ENCODE assay signal across 1 cellular context in the genomic region with DNA sequence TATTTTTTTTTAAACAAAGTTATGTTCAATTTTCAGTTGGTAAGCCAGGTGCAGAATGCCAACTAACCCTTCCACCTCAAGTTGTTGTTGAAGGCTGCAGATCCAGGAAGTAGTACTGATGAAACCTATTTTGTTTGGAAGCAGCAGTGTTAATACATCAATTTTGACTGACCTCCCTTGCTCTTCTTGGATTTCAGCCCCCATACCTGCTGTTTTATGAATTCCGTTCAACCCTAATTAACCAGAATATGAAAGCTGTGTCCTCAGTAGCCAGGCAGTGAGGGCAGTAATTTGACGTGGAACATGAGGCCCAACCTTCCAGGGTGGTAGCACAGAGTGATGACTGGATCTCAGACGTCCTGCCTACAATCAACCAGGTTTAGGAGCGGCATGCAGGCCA.
TF ChIP-seq lines count a peak whose summit lies in the region.

No MANE protein-coding gene starts in this region.

TF ChIP-seq in HEK293, 187 proteins besides CTCF, POLR2A, EP300 and RAD21 (continued from another document):
- TF ChIP-seq ZNF558 (tag by site-specific recombination; IDR thresholded peaks at IDR 0.05) = no peak
- no peak for TF ChIP-seq KLF1 (tag by site-specific recombination; IDR thresholded peaks at IDR 0.05)
- TF ChIP-seq, protein P1, sequence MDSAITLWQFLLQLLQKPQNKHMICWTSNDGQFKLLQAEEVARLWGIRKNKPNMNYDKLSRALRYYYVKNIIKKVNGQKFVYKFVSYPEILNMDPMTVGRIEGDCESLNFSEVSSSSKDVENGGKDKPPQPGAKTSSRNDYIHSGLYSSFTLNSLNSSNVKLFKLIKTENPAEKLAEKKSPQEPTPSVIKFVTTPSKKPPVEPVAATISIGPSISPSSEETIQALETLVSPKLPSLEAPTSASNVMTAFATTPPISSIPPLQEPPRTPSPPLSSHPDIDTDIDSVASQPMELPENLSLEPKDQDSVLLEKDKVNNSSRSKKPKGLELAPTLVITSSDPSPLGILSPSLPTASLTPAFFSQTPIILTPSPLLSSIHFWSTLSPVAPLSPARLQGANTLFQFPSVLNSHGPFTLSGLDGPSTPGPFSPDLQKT (IDR thresholded peaks at IDR 0.05; ENCODE audit: borderline replicate concordance, low read depth, low read length) = no peak
- TF ChIP-seq, protein P2, sequence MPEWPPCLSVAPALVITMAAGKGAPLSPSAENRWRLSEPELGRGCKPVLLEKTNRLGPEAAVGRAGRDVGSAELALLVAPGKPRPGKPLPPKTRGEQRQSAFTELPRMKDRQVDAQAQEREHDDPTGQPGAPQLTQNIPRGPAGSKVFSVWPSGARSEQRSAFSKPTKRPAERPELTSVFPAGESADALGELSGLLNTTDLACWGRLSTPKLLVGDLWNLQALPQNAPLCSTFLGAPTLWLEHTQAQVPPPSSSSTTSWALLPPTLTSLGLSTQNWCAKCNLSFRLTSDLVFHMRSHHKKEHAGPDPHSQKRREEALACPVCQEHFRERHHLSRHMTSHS (tag by site-specific recombination; IDR thresholded peaks at IDR 0.05) = 0 out of 2 replicates have a peak, but pooled peaks have one; percentile 14
- TF ChIP-seq GLI2 (tag by site-specific recombination; IDR thresholded peaks at IDR 0.05; ENCODE audit: borderline replicate concordance, low read depth) = no peak
- no peak for TF ChIP-seq ZNF19 (tag by site-specific recombination; IDR thresholded peaks at IDR 0.05; ENCODE audit: low read depth)
- no peak for TF ChIP-seq MEIS1 (CRISPR knock-in tag; IDR thresholded peaks at IDR 0.05; ENCODE audit: borderline replicate concordance)
- TF ChIP-seq ZNF521 (tag by site-specific recombination; IDR thresholded peaks at IDR 0.05) = no peak
- TF ChIP-seq REPIN1 (tag by site-specific recombination; IDR thresholded peaks at IDR 0.05; ENCODE audit: low read depth) = no peak
- TF ChIP-seq, protein P3, sequence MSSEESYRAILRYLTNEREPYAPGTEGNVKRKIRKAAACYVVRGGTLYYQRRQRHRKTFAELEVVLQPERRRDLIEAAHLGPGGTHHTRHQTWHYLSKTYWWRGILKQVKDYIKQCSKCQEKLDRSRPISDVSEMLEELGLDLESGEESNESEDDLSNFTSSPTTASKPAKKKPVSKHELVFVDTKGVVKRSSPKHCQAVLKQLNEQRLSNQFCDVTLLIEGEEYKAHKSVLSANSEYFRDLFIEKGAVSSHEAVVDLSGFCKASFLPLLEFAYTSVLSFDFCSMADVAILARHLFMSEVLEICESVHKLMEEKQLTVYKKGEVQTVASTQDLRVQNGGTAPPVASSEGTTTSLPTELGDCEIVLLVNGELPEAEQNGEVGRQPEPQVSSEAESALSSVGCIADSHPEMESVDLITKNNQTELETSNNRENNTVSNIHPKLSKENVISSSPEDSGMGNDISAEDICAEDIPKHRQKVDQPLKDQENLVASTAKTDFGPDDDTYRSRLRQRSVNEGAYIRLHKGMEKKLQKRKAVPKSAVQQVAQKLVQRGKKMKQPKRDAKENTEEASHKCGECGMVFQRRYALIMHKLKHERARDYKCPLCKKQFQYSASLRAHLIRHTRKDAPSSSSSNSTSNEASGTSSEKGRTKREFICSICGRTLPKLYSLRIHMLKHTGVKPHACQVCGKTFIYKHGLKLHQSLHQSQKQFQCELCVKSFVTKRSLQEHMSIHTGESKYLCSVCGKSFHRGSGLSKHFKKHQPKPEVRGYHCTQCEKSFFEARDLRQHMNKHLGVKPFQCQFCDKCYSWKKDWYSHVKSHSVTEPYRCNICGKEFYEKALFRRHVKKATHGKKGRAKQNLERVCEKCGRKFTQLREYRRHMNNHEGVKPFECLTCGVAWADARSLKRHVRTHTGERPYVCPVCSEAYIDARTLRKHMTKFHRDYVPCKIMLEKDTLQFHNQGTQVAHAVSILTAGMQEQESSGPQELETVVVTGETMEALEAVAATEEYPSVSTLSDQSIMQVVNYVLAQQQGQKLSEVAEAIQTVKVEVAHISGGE (tag by site-specific recombination; conservative IDR thresholded peaks at IDR 0.05; ENCODE audit: low read depth) = no peak
- no peak for TF ChIP-seq GLIS2 (tag by site-specific recombination; IDR thresholded peaks at IDR 0.05)
- TF ChIP-seq ZNF629 (tag by site-specific recombination; IDR thresholded peaks at IDR 0.05) = peak; percentile 62; the same call in 1 of the 2 replicates
- no peak for TF ChIP-seq ZNF626 (tag by site-specific recombination; IDR thresholded peaks at IDR 0.05)
- TF ChIP-seq ZNF549 (tag by site-specific recombination; IDR thresholded peaks at IDR 0.05) = no peak
- TF ChIP-seq FEZF1 (tag by site-specific recombination; IDR thresholded peaks at IDR 0.05) = peak; percentile 78
- TF ChIP-seq ZFP69B (tag by site-specific recombination; IDR thresholded peaks at IDR 0.05) = no peak
- no peak for TF ChIP-seq ZNF677 (tag by site-specific recombination; IDR thresholded peaks at IDR 0.05)
- peak; percentile 92 for TF ChIP-seq ZIC2 (tag by site-specific recombination; IDR thresholded peaks at IDR 0.05)
- no peak for TF ChIP-seq ZNF354C (tag by site-specific recombination; IDR thresholded peaks at IDR 0.05; ENCODE audit: borderline replicate concordance, low read depth)
- peak; percentile 20; the same call in 1 of the 2 replicates for TF ChIP-seq KLF10 (tag by site-specific recombination; IDR thresholded peaks at IDR 0.05)
- TF ChIP-seq ZFP41 (tag by site-specific recombination; IDR thresholded peaks at IDR 0.05; ENCODE audit: borderline replicate concordance) = no peak
- TF ChIP-seq OSR2 (tag by site-specific recombination; IDR thresholded peaks at IDR 0.05) = peak; percentile 86
- 0 out of 2 replicates have a peak, but pooled peaks have one; percentile 25 for TF ChIP-seq ZNF366 (tag by site-specific recombination; conservative IDR thresholded peaks at IDR 0.05)
- TF ChIP-seq ZNF10 (tag by site-specific recombination; IDR thresholded peaks at IDR 0.05) = no peak
- TF ChIP-seq, protein P4, sequence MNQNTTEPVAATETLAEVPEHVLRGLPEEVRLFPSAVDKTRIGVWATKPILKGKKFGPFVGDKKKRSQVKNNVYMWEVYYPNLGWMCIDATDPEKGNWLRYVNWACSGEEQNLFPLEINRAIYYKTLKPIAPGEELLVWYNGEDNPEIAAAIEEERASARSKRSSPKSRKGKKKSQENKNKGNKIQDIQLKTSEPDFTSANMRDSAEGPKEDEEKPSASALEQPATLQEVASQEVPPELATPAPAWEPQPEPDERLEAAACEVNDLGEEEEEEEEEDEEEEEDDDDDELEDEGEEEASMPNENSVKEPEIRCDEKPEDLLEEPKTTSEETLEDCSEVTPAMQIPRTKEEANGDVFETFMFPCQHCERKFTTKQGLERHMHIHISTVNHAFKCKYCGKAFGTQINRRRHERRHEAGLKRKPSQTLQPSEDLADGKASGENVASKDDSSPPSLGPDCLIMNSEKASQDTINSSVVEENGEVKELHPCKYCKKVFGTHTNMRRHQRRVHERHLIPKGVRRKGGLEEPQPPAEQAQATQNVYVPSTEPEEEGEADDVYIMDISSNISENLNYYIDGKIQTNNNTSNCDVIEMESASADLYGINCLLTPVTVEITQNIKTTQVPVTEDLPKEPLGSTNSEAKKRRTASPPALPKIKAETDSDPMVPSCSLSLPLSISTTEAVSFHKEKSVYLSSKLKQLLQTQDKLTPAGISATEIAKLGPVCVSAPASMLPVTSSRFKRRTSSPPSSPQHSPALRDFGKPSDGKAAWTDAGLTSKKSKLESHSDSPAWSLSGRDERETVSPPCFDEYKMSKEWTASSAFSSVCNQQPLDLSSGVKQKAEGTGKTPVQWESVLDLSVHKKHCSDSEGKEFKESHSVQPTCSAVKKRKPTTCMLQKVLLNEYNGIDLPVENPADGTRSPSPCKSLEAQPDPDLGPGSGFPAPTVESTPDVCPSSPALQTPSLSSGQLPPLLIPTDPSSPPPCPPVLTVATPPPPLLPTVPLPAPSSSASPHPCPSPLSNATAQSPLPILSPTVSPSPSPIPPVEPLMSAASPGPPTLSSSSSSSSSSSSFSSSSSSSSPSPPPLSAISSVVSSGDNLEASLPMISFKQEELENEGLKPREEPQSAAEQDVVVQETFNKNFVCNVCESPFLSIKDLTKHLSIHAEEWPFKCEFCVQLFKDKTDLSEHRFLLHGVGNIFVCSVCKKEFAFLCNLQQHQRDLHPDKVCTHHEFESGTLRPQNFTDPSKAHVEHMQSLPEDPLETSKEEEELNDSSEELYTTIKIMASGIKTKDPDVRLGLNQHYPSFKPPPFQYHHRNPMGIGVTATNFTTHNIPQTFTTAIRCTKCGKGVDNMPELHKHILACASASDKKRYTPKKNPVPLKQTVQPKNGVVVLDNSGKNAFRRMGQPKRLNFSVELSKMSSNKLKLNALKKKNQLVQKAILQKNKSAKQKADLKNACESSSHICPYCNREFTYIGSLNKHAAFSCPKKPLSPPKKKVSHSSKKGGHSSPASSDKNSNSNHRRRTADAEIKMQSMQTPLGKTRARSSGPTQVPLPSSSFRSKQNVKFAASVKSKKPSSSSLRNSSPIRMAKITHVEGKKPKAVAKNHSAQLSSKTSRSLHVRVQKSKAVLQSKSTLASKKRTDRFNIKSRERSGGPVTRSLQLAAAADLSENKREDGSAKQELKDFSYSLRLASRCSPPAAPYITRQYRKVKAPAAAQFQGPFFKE (tag by site-specific recombination; IDR thresholded peaks at IDR 0.05; ENCODE audit: borderline replicate concordance) = no peak
- TF ChIP-seq ZNF843 (tag by site-specific recombination; IDR thresholded peaks at IDR 0.05) = peak; percentile 36; the same call in 1 of the 2 replicates
- TF ChIP-seq ZNF510 (tag by site-specific recombination; IDR thresholded peaks at IDR 0.05; ENCODE audit: insufficient replicate concordance) = no peak
- TF ChIP-seq, protein P5, sequence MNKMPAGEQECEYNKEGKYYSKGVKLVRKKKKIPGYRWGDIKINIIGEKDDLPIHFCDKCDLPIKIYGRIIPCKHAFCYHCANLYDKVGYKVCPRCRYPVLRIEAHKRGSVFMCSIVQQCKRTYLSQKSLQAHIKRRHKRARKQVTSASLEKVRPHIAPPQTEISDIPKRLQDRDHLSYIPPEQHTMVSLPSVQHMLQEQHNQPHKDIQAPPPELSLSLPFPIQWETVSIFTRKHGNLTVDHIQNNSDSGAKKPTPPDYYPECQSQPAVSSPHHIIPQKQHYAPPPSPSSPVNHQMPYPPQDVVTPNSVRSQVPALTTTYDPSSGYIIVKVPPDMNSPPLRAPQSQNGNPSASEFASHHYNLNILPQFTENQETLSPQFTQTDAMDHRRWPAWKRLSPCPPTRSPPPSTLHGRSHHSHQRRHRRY (tag by site-specific recombination; IDR thresholded peaks at IDR 0.05) = no peak
TF ChIP-seq in HEK293: peak in this region for 12.
